13 cellular contexts compared by ENCODE assay signal in the genomic region with DNA sequence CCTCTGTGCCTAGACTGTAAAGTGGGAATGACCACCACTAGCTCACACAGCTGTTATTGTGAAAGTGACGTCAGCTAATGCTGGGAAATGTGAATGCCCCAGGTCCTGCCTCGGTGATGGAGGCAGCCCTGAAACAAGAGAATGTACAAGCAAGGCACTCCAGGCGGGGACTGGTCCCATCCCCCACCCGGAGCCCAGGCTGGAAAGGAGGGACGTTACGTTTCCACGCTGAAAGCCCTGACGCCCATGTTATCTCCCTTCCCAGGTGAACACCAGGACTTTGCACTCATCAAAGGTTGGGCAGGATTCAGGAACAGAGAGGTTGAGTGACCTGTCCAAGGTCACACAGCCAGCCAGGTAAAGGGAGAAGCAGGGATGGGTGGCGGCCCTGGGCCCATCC. TPM values are rescaled to one million over a fixed set of nuclear protein-coding genes. Genes with fewer than 3 reads are reported as not detected.
A peak's percentile ranks its signal among the peaks of the same experiment; 100 is the strongest.
DNase-seq lines count a peak whose midpoint lies in the region; ATAC-seq and TF ChIP-seq lines count a peak whose summit lies in the region.
"Had no signal": no experiment of that assay in that cellular context is flagged by ENCODE, and none has a peak within 500 bp of the region (broad histone marks: within the 10 kb centered on the region; RNA-seq: fewer than 3 reads in every experiment).

No MANE protein-coding gene starts in this region.

- no peak overlapping the region for H3K27ac ChIP-seq in thyroid gland
- H3K27ac ChIP-seq: 22Rv1, esophagus squamous epithelium, upper lobe of right lung had no signal

- ATAC-seq in GM18909 (IDR thresholded peaks at IDR 0.05; ENCODE audit: poor library complexity, unreplicated experiment): no peak
- ATAC-seq: upper lobe of right lung had no signal

- TF ChIP-seq POLR2A in thyroid gland (IDR thresholded peaks at IDR 0.05): no peak

- TF ChIP-seq CTCF in epithelial cell of proximal tubule (conservative IDR thresholded peaks at IDR 0.05; ENCODE audit: low read depth, low read length) (no peak), thyroid gland (IDR thresholded peaks at IDR 0.05) (no peak)

- H3K9me3 ChIP-seq in neuron (ENCODE audit: low read length) (peaks cover 9% of the 10 kb centered on the region), thyroid gland (no peaks in the 10 kb centered on the region)
- H3K9me3 ChIP-seq: upper lobe of right lung had no signal

- H3K4me3 ChIP-seq in epithelial cell of proximal tubule (ENCODE audit: low read depth, low read length) (peak overlapping the region; percentile 6), neuron (ENCODE audit: low read length) (peak overlapping the region; percentile 76), thyroid gland (replicated peaks in 1 of 3) (no peak overlapping the region)
- H3K4me3 ChIP-seq: upper lobe of right lung had no signal

- no peak overlapping the region for H2AFZ ChIP-seq in neuron (ENCODE audit: low read depth, low read length)

- intact Hi-C loops in thyroid gland (cut with DNase I): no loop called here

- WGBS in thyroid gland, 2 donors: 34 to 52% methylated on average over 8 to 9 of the region's 9 CpGs

- DNase-seq in DMS 273 (lab: John Stamatoyannopoulos, UW; ENCODE audit: unreplicated experiment): peak; percentile 29
- no peak for DNase-seq in DMS 273 treated with DMSO at 0.1 percent for 48 hours (lab: John Stamatoyannopoulos, UW)
- peak; percentile 31 for DNase-seq in NCI-H69 (lab: John Stamatoyannopoulos, UW)
- no peak for DNase-seq in epithelial cell of proximal tubule (ENCODE audit: low read depth)
- DNase-seq in epidermal melanocyte (ENCODE audit: insufficient read length, low spot score): no peak
- DNase-seq in thyroid gland: no peak
- DNase-seq: activated gamma-delta T cell, esophagus squamous epithelium had no signal

- H3K4me1 ChIP-seq in neuron (ENCODE audit: insufficient read depth, low read length) (peaks cover 15% of the 10 kb centered on the region), thyroid gland (no peaks in the 10 kb centered on the region)
- H3K4me1 ChIP-seq: upper lobe of right lung had no signal

- H3K36me3 ChIP-seq in neuron (ENCODE audit: insufficient read depth, low read length): no peaks in the 10 kb centered on the region
- no peaks in the 10 kb centered on the region for H3K36me3 ChIP-seq in thyroid gland
- H3K36me3 ChIP-seq: esophagus squamous epithelium, upper lobe of right lung had no signal

- H3K27me3 ChIP-seq in neuron (ENCODE audit: insufficient read depth, low read length) (no peaks in the 10 kb centered on the region), thyroid gland (peaks cover 3% of the 10 kb centered on the region)

RNA-seq across cellular contexts. Expression of gene SULT4A1, which starts 0.8 kb away (rescaled TPM):
- total RNA-seq in epithelial cell of proximal tubule (0.51 and 2.1 TPM in 2 replicates), thyroid gland (not detected)
- total RNA-seq: esophagus squamous epithelium, mononuclear cell, upper lobe of right lung had no signal

RNA-seq across cellular contexts. Expression of gene PNPLA5, which starts 30.3 kb away (rescaled TPM):
- total RNA-seq in epithelial cell of proximal tubule (not detected in 2 replicates), thyroid gland (not detected)
- total RNA-seq: esophagus squamous epithelium, mononuclear cell, upper lobe of right lung had no signal

RNA-seq across cellular contexts. Expression of gene EFCAB6, which starts 49.4 kb away (rescaled TPM):
- 0.07 and 0.23 TPM in 2 replicates for total RNA-seq in epithelial cell of proximal tubule
- total RNA-seq in thyroid gland: 10 to 100 TPM; 10.9 to 26.1 (median 14.1) TPM

Comparison
In these comparisons a context has a peak if more than half of its experiments do, and no peak if none do; other contexts are left out.
1. DNase-seq: peak in DMS 273 (single experiment) and NCI-H69 (single experiment); none in DMS 273 treated with DMSO at 0.1 percent for 48 hours (single experiment), epithelial cell of proximal tubule (single experiment), epidermal melanocyte (single experiment) and thyroid gland (0 of 2).
2. H3K4me3 ChIP-seq: peak in epithelial cell of proximal tubule (single experiment) and neuron (single experiment); none in thyroid gland (0 of 3).